Comparison of ENCODE assay signal across 9 cellular contexts in genomic region chr14:36405589-36406274, GRCh38.
"Had no signal": no experiment of that assay in that cellular context is flagged by ENCODE, and none has a peak within 500 bp of the region (broad histone marks: within the 10 kb centered on the region; RNA-seq: fewer than 3 reads in every experiment).

No MANE protein-coding gene starts in this region.

- H3K4me3 Mint-ChIP-seq: GM23338, H9 had no signal

- H3K4me3 ChIP-seq: GM23338, K562 had no signal

- FAIRE-seq: H1, H54, HTR-8/SVneo, K562 had no signal

- H3K4me2 ChIP-seq: GM23338 had no signal

- DNase-seq: H9, HCEC 1CT, IMR-90, KG1 had no signal

- ATAC-seq: GM23338, K562 had no signal

- H3K27ac Mint-ChIP-seq: GM23338 had no signal
